Comparison of ENCODE assay signal across 1 cellular context in the genomic region with DNA sequence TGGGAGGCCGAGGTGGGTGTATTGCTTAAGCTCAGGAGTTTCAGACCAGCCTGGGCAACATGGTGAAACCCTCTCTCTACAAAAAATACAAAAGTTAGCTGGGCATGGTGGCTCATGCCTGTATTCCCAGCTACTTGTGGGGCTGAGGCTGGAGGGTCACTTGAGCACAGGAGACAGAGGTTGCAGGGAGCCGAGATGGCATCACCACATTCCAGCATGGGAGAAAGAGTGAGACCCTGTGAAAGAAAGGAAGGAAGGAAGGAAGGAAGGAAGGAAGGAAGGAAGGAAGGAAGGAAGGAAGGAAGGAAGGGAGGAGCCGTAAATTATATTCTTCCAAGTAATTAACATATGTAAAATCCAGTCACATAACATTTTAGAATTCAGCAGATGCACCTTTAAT. TPM values are rescaled to one million over a fixed set of nuclear protein-coding genes. Genes with fewer than 3 reads are reported as not detected.
"Had no signal": no experiment of that assay in that cellular context is flagged by ENCODE, and none has a peak within 500 bp of the region (broad histone marks: within the 10 kb centered on the region; RNA-seq: fewer than 3 reads in every experiment).

No MANE protein-coding gene starts in this region.

RNA-seq across cellular contexts. Expression of gene SPATA6L, which starts 10.1 kb away (rescaled TPM):
- total RNA-seq: H4 had no signal
